In the genomic region with DNA sequence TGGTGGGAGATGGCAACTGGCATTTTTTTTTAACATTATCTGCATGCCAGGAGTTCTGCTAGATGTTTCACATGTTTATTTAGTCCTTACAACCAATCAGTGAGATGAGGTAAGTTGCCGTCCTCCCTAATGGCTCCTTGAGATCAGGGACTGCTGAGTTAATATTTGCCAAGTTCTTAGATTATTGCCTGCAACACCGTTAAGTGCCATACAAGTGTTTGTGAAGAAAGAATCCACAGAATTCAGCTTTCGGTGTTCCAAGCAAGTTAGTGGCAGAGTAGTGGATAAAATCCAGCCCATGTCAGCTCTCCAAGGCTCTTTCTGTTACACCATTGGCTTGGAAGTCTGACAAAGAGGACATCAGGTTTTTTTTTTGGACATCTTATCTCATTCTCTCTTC, we compare ENCODE assay signal across 19 cellular contexts.
A peak's percentile ranks its signal among the peaks of the same experiment; 100 is the strongest.
DNase-seq lines count a peak whose midpoint lies in the region; ATAC-seq and TF ChIP-seq lines count a peak whose summit lies in the region.
"Had no signal": no experiment of that assay in that cellular context is flagged by ENCODE, and none has a peak within 500 bp of the region (broad histone marks: within the 10 kb centered on the region; RNA-seq: fewer than 3 reads in every experiment).

No MANE protein-coding gene starts in this region.

- H3K4me3 Mint-ChIP-seq in activated CD8-positive, alpha-beta T cell treated with anti-CD3 and anti-CD28 coated beads, Interleukin-2, amount 10 ng/mL, durations not matched to agents 7 days and 5 days: no peak overlapping the region
- H3K4me3 Mint-ChIP-seq: CD4-positive, CD25-positive, alpha-beta regulatory T cell; H9 had no signal

- H3K79me2 ChIP-seq in hepatocyte: no peaks in the 10 kb centered on the region

- H2AFZ ChIP-seq in hepatocyte: no peak overlapping the region
- H2AFZ ChIP-seq: GM23248 had no signal

- H3K9me3 Mint-ChIP-seq in activated CD8-positive, alpha-beta T cell treated with anti-CD3 and anti-CD28 coated beads, Interleukin-2, amount 10 ng/mL, durations not matched to agents 7 days and 5 days (ENCODE audit: insufficient read depth): no peaks in the 10 kb centered on the region
- H3K9me3 Mint-ChIP-seq: CD4-positive, CD25-positive, alpha-beta regulatory T cell; H9 had no signal

- no peaks in the 10 kb centered on the region for H3K36me3 ChIP-seq in hepatocyte (replicated peaks; ENCODE audit: insufficient read depth, low read depth)

- H4K20me1 ChIP-seq in hepatocyte (ENCODE audit: insufficient read depth, poor library complexity, severe bottlenecking): no peaks in the 10 kb centered on the region

- WGBS in hepatocyte (ENCODE audit: low lambda C conversion rate, missing lambda C conversion rate): 49% methylated on average over 3 of the region's 3 CpGs

- no peak overlapping the region for H3K27ac ChIP-seq in hepatocyte
- H3K27ac ChIP-seq: GM23248, RWPE1, SK-N-MC had no signal

- H3K4me1 Mint-ChIP-seq in activated CD8-positive, alpha-beta T cell treated with anti-CD3 and anti-CD28 coated beads, Interleukin-2, amount 10 ng/mL, durations not matched to agents 7 days and 5 days (ENCODE audit: low read depth): no peaks in the 10 kb centered on the region
- H3K4me1 Mint-ChIP-seq: CD4-positive, CD25-positive, alpha-beta regulatory T cell had no signal

- peak overlapping the region; percentile 24 for H3K4me2 ChIP-seq in hepatocyte

- H3K9me3 ChIP-seq in hepatocyte (ENCODE audit: low read depth): no peaks in the 10 kb centered on the region
- H3K9me3 ChIP-seq: Caco-2 had no signal

- no peaks in the 10 kb centered on the region for H3K36me3 Mint-ChIP-seq in activated CD8-positive, alpha-beta T cell treated with anti-CD3 and anti-CD28 coated beads, Interleukin-2, amount 10 ng/mL, durations not matched to agents 7 days and 5 days (ENCODE audit: low read depth)
- H3K36me3 Mint-ChIP-seq: CD4-positive, CD25-positive, alpha-beta regulatory T cell had no signal

- no peak overlapping the region for H3K4me3 ChIP-seq in hepatocyte
- H3K4me3 ChIP-seq: GM23248, SK-N-MC had no signal

- POLR2A ChIA-PET in activated CD8-positive, alpha-beta T cell treated with anti-CD3 and anti-CD28 coated beads, Interleukin-2, amount 10 ng/mL, durations not matched to agents 7 days and 5 days (lab: Charles Lee): no interaction called here

- no peak overlapping the region for H3K27ac Mint-ChIP-seq in activated CD8-positive, alpha-beta T cell treated with anti-CD3 and anti-CD28 coated beads, Interleukin-2, amount 10 ng/mL, durations not matched to agents 7 days and 5 days
- H3K27ac Mint-ChIP-seq: CD4-positive, CD25-positive, alpha-beta regulatory T cell; H9 had no signal

- TF ChIP-seq CTCF in hepatocyte (IDR thresholded peaks at IDR 0.05; ENCODE audit: poor library complexity): no peak

- H3K4me1 ChIP-seq in hepatocyte (ENCODE audit: insufficient read depth): no peaks in the 10 kb centered on the region

- H3K9me2 ChIP-seq in hepatocyte (replicated peaks; ENCODE audit: insufficient read depth): no peaks in the 10 kb centered on the region

- DNase-seq in NCI-H2029 (lab: John Stamatoyannopoulos, UW) (peak; percentile 51), NCI-H2196 (lab: John Stamatoyannopoulos, UW; ENCODE audit: unreplicated experiment) (peak; percentile 14), hepatocyte (ENCODE audit: low spot score) (peak; percentile 25), renal cortical epithelial cell (ENCODE audit: low read depth) (peak; percentile 18), amygdala (lab: John Stamatoyannopoulos, UW) (no peak)
- DNase-seq in activated CD8-positive, alpha-beta T cell treated with anti-CD3 and anti-CD28 coated beads, Interleukin-2, amount 10 ng/mL, durations not matched to agents 7 days and 5 days: no peak
- DNase-seq: Caco-2; CD4-positive, CD25-positive, alpha-beta regulatory T cell; DMS 273 treated with DMSO at 0.1 percent for 48 hours; GM23248; H9; KG1; NCI-H1092 treated with DMSO at 0.1 percent for 48 hours; NCI-H1694; NCI-H526 treated with DMSO at 0.1 percent for 48 hours; SHP77 treated with DMSO at 0.1 percent for 48 hours had no signal

- H3K27me3 ChIP-seq in hepatocyte: no peaks in the 10 kb centered on the region

- CTCF ChIA-PET in activated CD8-positive, alpha-beta T cell treated with anti-CD3 and anti-CD28 coated beads, Interleukin-2, amount 10 ng/mL, durations not matched to agents 7 days and 5 days (lab: Charles Lee): no interaction called here

- H3K27me3 Mint-ChIP-seq in activated CD8-positive, alpha-beta T cell treated with anti-CD3 and anti-CD28 coated beads, Interleukin-2, amount 10 ng/mL, durations not matched to agents 7 days and 5 days (ENCODE audit: low read depth): no peaks in the 10 kb centered on the region
- H3K27me3 Mint-ChIP-seq: CD4-positive, CD25-positive, alpha-beta regulatory T cell had no signal

- no peak for ATAC-seq in HG02885 (IDR thresholded peaks at IDR 0.05; ENCODE audit: poor library complexity, unreplicated experiment)
- no peak for ATAC-seq in activated CD8-positive, alpha-beta T cell treated with anti-CD3 and anti-CD28 coated beads, Interleukin-2, amount 10 ng/mL, durations not matched to agents 7 days and 5 days

Comparison
In these comparisons a context has a peak if more than half of its experiments do, and no peak if none do; other contexts are left out.
1. DNase-seq: peak in NCI-H2029 (single experiment), NCI-H2196 (single experiment), hepatocyte (single experiment) and renal cortical epithelial cell (single experiment); none in activated CD8-positive, alpha-beta T cell treated with anti-CD3 and anti-CD28 coated beads, Interleukin-2, amount 10 ng/mL, durations not matched to agents 7 days and 5 days (single experiment) and amygdala (0 of 56).